8 cellular contexts compared by ENCODE assay signal in genomic region chr6:44219815-44220784, GRCh38. TPM values are rescaled to one million over a fixed set of nuclear protein-coding genes. Genes with fewer than 3 reads are reported as not detected.
A peak's percentile ranks its signal among the peaks of the same experiment; 100 is the strongest.
DNase-seq lines count a peak whose midpoint lies in the region; ATAC-seq and TF ChIP-seq lines count a peak whose summit lies in the region.

No MANE protein-coding gene starts in this region.

- H3K4me1 ChIP-seq in OCI-LY7 (ENCODE audit: insufficient read depth, low read length, poor library complexity, severe bottlenecking) (peaks cover 69% of the 10 kb centered on the region), fibroblast of lung (ENCODE audit: control insufficient read depth, extremely low read depth, insufficient read depth, low read length) (peaks cover 24% of the 10 kb centered on the region), parathyroid adenoma (peaks cover 14% of the 10 kb centered on the region)

- H3K36me3 ChIP-seq in OCI-LY7 (ENCODE audit: insufficient read depth, low read length) (no peaks in the 10 kb centered on the region), fibroblast of lung (ENCODE audit: control insufficient read depth, insufficient read depth, low read length) (no peaks in the 10 kb centered on the region), parathyroid adenoma (ENCODE audit: control insufficient read depth, insufficient read depth, low read length) (no peaks in the 10 kb centered on the region)

- peaks cover 72% of the 10 kb centered on the region for H3K4me1 Mint-ChIP-seq in CD14-positive monocyte
- peaks cover 35% of the 10 kb centered on the region for H3K4me1 Mint-ChIP-seq in activated T-cell treated with anti-CD3 and anti-CD28 coated beads, Interleukin-2, amount 50 U/mL, for 4 hours (ENCODE audit: low read depth)

- no peak for DNase-seq in CD14-positive monocyte (ENCODE audit: low spot score)
- DNase-seq in OCI-LY7 (ENCODE audit: low spot score) = no peak
- no peak for DNase-seq in fibroblast of lung (ENCODE audit: low read depth in 2 of 2)
- no peak for DNase-seq in NCI-H510A treated with DMSO at 0.1 percent for 48 hours (lab: John Stamatoyannopoulos, UW)
- DNase-seq in activated T-cell treated with anti-CD3 and anti-CD28 coated beads, Interleukin-2, amount 50 U/mL, for 4 hours = no peak
- no peak for DNase-seq in NCI-H1092 (lab: John Stamatoyannopoulos, UW)

- H3K4me3 ChIP-seq in OCI-LY7 (ENCODE audit: low read depth, low read length, poor library complexity, severe bottlenecking) = peak overlapping the region; percentile 61
- peak overlapping the region in 1 of 4 experiments; percentile 60 for H3K4me3 ChIP-seq in fibroblast of lung (replicated peaks in 1 of 4; ENCODE audit: control extremely low read depth in 1 of 4, insufficient read depth in 1 of 4, low read depth in 3 of 4, low read length in 4 of 4)
- peak overlapping the region; percentile 47 for H3K4me3 ChIP-seq in parathyroid adenoma (ENCODE audit: low read depth, low read length)

- intact Hi-C loops in CD14-positive monocyte (cut with micrococcal nuclease) (loop anchor here (2.0 to 5.0 kb wide), 3 partner anchors 17 to 93 kb away; partner anchors contain the start of genes SLC35B2 (in 2 of the 2), MRPL14 (in 1 of the 2) and TMEM63B (in 1 of the 2)), OCI-LY7 (cut with micrococcal nuclease; ENCODE audit: unreplicated experiment) (loop anchor here (2.0 to 10.0 kb wide), 3 partner anchors 15 to 515 kb away; partner anchors contain the start of gene VEGFA)

- peaks cover 0 to 2% (median 0%) of the 10 kb centered on the region in 7 donors for H3K9me3 Mint-ChIP-seq in CD14-positive monocyte
- no peaks in the 10 kb centered on the region for H3K9me3 Mint-ChIP-seq in activated T-cell treated with anti-CD3 and anti-CD28 coated beads, Interleukin-2, amount 50 U/mL, for 4 hours

- no peak for ATAC-seq in HG03159 (IDR thresholded peaks at IDR 0.05; ENCODE audit: unreplicated experiment)
- no peak for ATAC-seq in activated T-cell treated with anti-CD3 and anti-CD28 coated beads, Interleukin-2, amount 50 U/mL, for 4 hours

- H3K9ac ChIP-seq in fibroblast of lung (ENCODE audit: insufficient read depth, low read length) (no peak overlapping the region), parathyroid adenoma (no peak overlapping the region)

- H3K9me3 ChIP-seq in OCI-LY7 (ENCODE audit: low read length) (no peaks in the 10 kb centered on the region), fibroblast of lung (ENCODE audit: control insufficient read depth, insufficient read depth, low read depth, low read length) (no peaks in the 10 kb centered on the region), parathyroid adenoma (ENCODE audit: control insufficient read depth, low read length) (no peaks in the 10 kb centered on the region)

- CTCF ChIA-PET in OCI-LY7 (lab: Charles Lee; ENCODE audit: unreplicated experiment) = no interaction called here

- H3K27me3 ChIP-seq in fibroblast of lung (ENCODE audit: control insufficient read depth, insufficient read depth, low read length) (no peaks in the 10 kb centered on the region), parathyroid adenoma (ENCODE audit: control insufficient read depth, insufficient read depth, low read length) (no peaks in the 10 kb centered on the region)

- no peak for TF ChIP-seq CTCF in CD14-positive monocyte (IDR thresholded peaks at IDR 0.05)
- 0 out of 2 replicates have a peak, but pooled peaks have one; percentile 27 for TF ChIP-seq CTCF in OCI-LY7 (conservative IDR thresholded peaks at IDR 0.05; ENCODE audit: low read length)
- TF ChIP-seq CTCF in fibroblast of lung (conservative IDR thresholded peaks at IDR 0.05 in 1 of 2, IDR thresholded peaks at IDR 0.05 in 1 of 2; ENCODE audit: low read depth in 1 of 2, low read length in 2 of 2) = no peak
- TF ChIP-seq CTCF in parathyroid adenoma (IDR thresholded peaks at IDR 0.05) = no peak

- H2AFZ ChIP-seq in OCI-LY7 (ENCODE audit: low read length) = peak overlapping the region; percentile 47; the same call in 1 of the 2 replicates
- no peak overlapping the region for H2AFZ ChIP-seq in fibroblast of lung (ENCODE audit: low read length)
- peak overlapping the region; percentile 62 for H2AFZ ChIP-seq in parathyroid adenoma

- H3K79me2 ChIP-seq in OCI-LY7 (ENCODE audit: insufficient read depth, low read depth, low read length) (peaks cover 13% of the 10 kb centered on the region), fibroblast of lung (ENCODE audit: control insufficient read depth, insufficient read depth, low read length) (peaks cover 4% of the 10 kb centered on the region), parathyroid adenoma (no peaks in the 10 kb centered on the region)

- BruUV-seq in OCI-LY7 (replicated peaks; lab: Mats Ljungman, UMichigan) = no TSS peak

- H3K27ac ChIP-seq in OCI-LY7 (ENCODE audit: low read depth, low read length, poor library complexity, severe bottlenecking) = peak overlapping the region; percentile 27
- H3K27ac ChIP-seq in fibroblast of lung (ENCODE audit: insufficient read depth, low read length) = no peak overlapping the region
- H3K27ac ChIP-seq in parathyroid adenoma = no peak overlapping the region

- peak overlapping the region in 5 of 7 donors; percentile 18 to 88 (median 56) for H3K27ac Mint-ChIP-seq in CD14-positive monocyte

- H3K27me3 Mint-ChIP-seq in CD14-positive monocyte (ENCODE audit: low read depth in 3 of 3) = peaks cover 5 to 17% (median 8%) of the 10 kb centered on the region in 3 donors
- H3K27me3 Mint-ChIP-seq in activated T-cell treated with anti-CD3 and anti-CD28 coated beads, Interleukin-2, amount 50 U/mL, for 4 hours (ENCODE audit: low read depth) = peaks cover 20% of the 10 kb centered on the region

- peak overlapping the region; percentile 77 for H3K4me2 ChIP-seq in OCI-LY7 (ENCODE audit: low read length)
- H3K4me2 ChIP-seq in fibroblast of lung (ENCODE audit: extremely low read depth, insufficient read depth, low read length) = peak overlapping the region; percentile 49
- H3K4me2 ChIP-seq in parathyroid adenoma (ENCODE audit: low read length) = peak overlapping the region; percentile 97

- H3K36me3 Mint-ChIP-seq in CD14-positive monocyte = peaks cover 0 to 4% of the 10 kb centered on the region in 2 donors
- peaks cover 5% of the 10 kb centered on the region for H3K36me3 Mint-ChIP-seq in activated T-cell treated with anti-CD3 and anti-CD28 coated beads, Interleukin-2, amount 50 U/mL, for 4 hours (ENCODE audit: insufficient read depth)

- H3K9me2 ChIP-seq in OCI-LY7 (ENCODE audit: insufficient read depth, low read length) = no peaks in the 10 kb centered on the region

- H4K20me1 ChIP-seq in OCI-LY7 (ENCODE audit: insufficient read depth, low read length) (peaks cover 10% of the 10 kb centered on the region), fibroblast of lung (ENCODE audit: control insufficient read depth, extremely low read depth, insufficient read depth, low read length) (no peaks in the 10 kb centered on the region)

- peak overlapping the region; percentile 80 to 86 for H3K4me3 Mint-ChIP-seq in CD14-positive monocyte
- H3K4me3 Mint-ChIP-seq in activated T-cell treated with anti-CD3 and anti-CD28 coated beads, Interleukin-2, amount 50 U/mL, for 4 hours = no peak overlapping the region

- POLR2A ChIA-PET in OCI-LY7 (lab: Charles Lee) = interaction anchor here (0.6 kb wide), 3 partner anchors 35 to 238 kb away, joined by 3 read pairs; no protein-coding TSS in a partner anchor

RNA-seq across cellular contexts. Expression of gene SLC29A1, which starts 3.3 kb away (rescaled TPM):
- polyA plus RNA-seq in CD14-positive monocyte (10 to 100 TPM; 14.3 to 15.0 TPM), fibroblast of lung (21.9 and 43.6 TPM in 2 replicates)
- 51.5 and 52.6 TPM in 2 replicates for total RNA-seq in OCI-LY7 (2014; rRNA removed; shearing (Covaris generic))
- total RNA-seq in OCI-LY7 (2022) (54.1 and 64.6 TPM in 2 replicates), fibroblast of lung (7.7 and 13.4 TPM in 2 replicates)
- polyA plus RNA-seq in fibroblast of lung (2012) = 16.4 and 32.8 TPM in 2 replicates
- 48.1 and 108 TPM in 2 replicates for polyA minus RNA-seq in fibroblast of lung (ENCODE audit: low replicate concordance)
- 100 to 1,000 TPM; 165 to 199 (median 181) TPM for total RNA-seq in activated T-cell treated with anti-CD3 and anti-CD28 coated beads, Interleukin-2, amount 50 U/mL, for 4 hours

RNA-seq across cellular contexts. Expression of gene MYMX, which starts 3.4 kb away (rescaled TPM):
- polyA plus RNA-seq in CD14-positive monocyte (not detected), fibroblast of lung (not detected in 2 replicates)
- not detected in 2 replicates for total RNA-seq in OCI-LY7 (2014; rRNA removed; shearing (Covaris generic))
- total RNA-seq in OCI-LY7 (2022) (not detected in 2 replicates), fibroblast of lung (not detected in 2 replicates)
- polyA plus RNA-seq in fibroblast of lung (2012) = not detected in 2 replicates
- not detected in 2 replicates for polyA minus RNA-seq in fibroblast of lung (ENCODE audit: low replicate concordance)
- total RNA-seq in activated T-cell treated with anti-CD3 and anti-CD28 coated beads, Interleukin-2, amount 50 U/mL, for 4 hours = not detected

RNA-seq across cellular contexts. Expression of gene HSP90AB1, which starts 26.8 kb away (rescaled TPM):
- polyA plus RNA-seq in CD14-positive monocyte (100 to 1,000 TPM; 119 to 145 TPM), fibroblast of lung (775 and 1,146 TPM in 2 replicates)
- 911 and 1,004 TPM in 2 replicates for total RNA-seq in OCI-LY7 (2014; rRNA removed; shearing (Covaris generic))
- total RNA-seq in OCI-LY7 (2022) (1,055 and 1,282 TPM in 2 replicates), fibroblast of lung (449 and 452 TPM in 2 replicates)
- polyA plus RNA-seq in fibroblast of lung (2012) = 584 and 848 TPM in 2 replicates
- polyA minus RNA-seq in fibroblast of lung (ENCODE audit: low replicate concordance) = 305 and 449 TPM in 2 replicates
- total RNA-seq in activated T-cell treated with anti-CD3 and anti-CD28 coated beads, Interleukin-2, amount 50 U/mL, for 4 hours = 1,000 to 10,000 TPM; 3,050 to 3,190 (median 3,088) TPM

RNA-seq across cellular contexts. Expression of gene SLC35B2, which starts 37.2 kb away (rescaled TPM):
- 10 to 100 TPM; 17.4 to 30.6 TPM for polyA plus RNA-seq in CD14-positive monocyte
- 10.1 and 13.9 TPM in 2 replicates for total RNA-seq in OCI-LY7 (2014; rRNA removed; shearing (Covaris generic))
- total RNA-seq in OCI-LY7 (2022) = 15.3 and 16.5 TPM in 2 replicates
- total RNA-seq in fibroblast of lung = 57.0 and 88.4 TPM in 2 replicates
- polyA plus RNA-seq in fibroblast of lung = 89.4 and 94.1 TPM in 2 replicates
- 66.0 and 83.4 TPM in 2 replicates for polyA plus RNA-seq in fibroblast of lung (2012)
- 109 and 171 TPM in 2 replicates for polyA minus RNA-seq in fibroblast of lung (ENCODE audit: low replicate concordance)
- 10 to 100 TPM; 35.0 to 42.5 (median 40.8) TPM for total RNA-seq in activated T-cell treated with anti-CD3 and anti-CD28 coated beads, Interleukin-2, amount 50 U/mL, for 4 hours

RNA-seq across cellular contexts. Expression of gene NFKBIE, which starts 45.3 kb away (rescaled TPM):
- polyA plus RNA-seq in CD14-positive monocyte (10 to 100 TPM; 19.9 to 23.2 TPM), fibroblast of lung (1.6 and 3.7 TPM in 2 replicates)
- 27.5 and 43.1 TPM in 2 replicates for total RNA-seq in OCI-LY7 (2014; rRNA removed; shearing (Covaris generic))
- total RNA-seq in OCI-LY7 (2022) (22.4 and 24.8 TPM in 2 replicates), fibroblast of lung (5.4 and 6.4 TPM in 2 replicates)
- 3.8 and 5.9 TPM in 2 replicates for polyA plus RNA-seq in fibroblast of lung (2012)
- polyA minus RNA-seq in fibroblast of lung (ENCODE audit: low replicate concordance) = 0.71 and 7.1 TPM in 2 replicates
- total RNA-seq in activated T-cell treated with anti-CD3 and anti-CD28 coated beads, Interleukin-2, amount 50 U/mL, for 4 hours = 10 to 100 TPM; 30.0 to 36.4 (median 33.1) TPM
